Comparison of ENCODE assay signal across 1 cellular context in the genomic region with DNA sequence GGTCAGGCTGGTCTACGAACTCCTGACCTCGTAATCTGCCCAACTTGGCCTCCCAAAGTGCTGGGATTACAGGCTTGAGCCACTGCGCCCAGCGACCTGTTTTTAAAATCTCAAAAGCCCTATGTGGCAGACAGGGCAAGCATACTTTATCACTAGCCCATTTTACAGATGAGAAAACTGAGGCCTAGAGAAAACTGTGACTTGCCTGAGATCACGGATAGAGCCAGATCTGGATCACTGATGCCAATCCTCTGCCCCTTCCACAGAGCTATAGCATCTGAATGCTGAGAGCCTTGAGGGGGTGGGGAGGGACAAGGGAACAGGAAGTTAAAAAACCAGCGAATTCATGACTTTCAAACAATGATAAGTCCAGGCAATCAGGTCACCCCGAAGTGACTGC.
TF ChIP-seq lines count a peak whose summit lies in the region.

No MANE protein-coding gene starts in this region.

TF ChIP-seq in A549, 52 proteins besides CTCF, POLR2A, EP300 and RAD21:
- peak; percentile 30; the same call in 1 of the 2 replicates for TF ChIP-seq KDM1A (IDR thresholded peaks at IDR 0.05; ENCODE audit: low read depth)
- no peak for TF ChIP-seq EHMT2 (IDR thresholded peaks at IDR 0.05; ENCODE audit: low read depth)
- TF ChIP-seq CHD4 (IDR thresholded peaks at IDR 0.05; ENCODE audit: borderline replicate concordance): no peak
